In the genomic region with DNA sequence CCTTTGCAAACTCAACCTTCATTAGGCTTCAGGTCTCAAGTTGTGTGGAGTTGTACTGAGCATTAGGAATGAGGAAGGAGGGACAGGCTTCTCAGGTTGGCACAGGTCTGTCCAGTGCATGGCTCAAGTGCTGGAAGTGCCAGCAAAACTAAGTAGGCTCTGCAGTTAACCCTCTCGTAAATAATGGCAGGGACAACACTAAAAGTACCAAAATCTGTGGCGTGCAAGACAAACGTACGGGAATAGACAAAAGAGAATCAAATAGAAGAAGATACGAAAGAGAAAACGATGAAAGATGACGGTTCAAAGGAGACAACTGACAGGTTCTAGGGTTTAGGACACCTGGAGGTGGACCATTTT, we compare ENCODE assay signal across 8 cellular contexts. TPM values are rescaled to one million over a fixed set of nuclear protein-coding genes. Genes with fewer than 3 reads are reported as not detected.
DNase-seq lines count a peak whose midpoint lies in the region; ATAC-seq and TF ChIP-seq lines count a peak whose summit lies in the region.

No MANE protein-coding gene starts in this region.

- DNase-seq in astrocyte of the spinal cord (ENCODE audit: low read depth, low spot score) = peak; percentile 14
- DNase-seq in kidney epithelial cell (ENCODE audit: low read depth) = no peak
- DNase-seq in substantia nigra (lab: John Stamatoyannopoulos, UW) = no peak
- no peak for DNase-seq in ecto neural progenitor cell (ENCODE audit: low spot score)
- no peak for DNase-seq in iPS-NIHi11 (ENCODE audit: low spot score)
- no peak for DNase-seq in cerebellar nuclear complex (lab: John Stamatoyannopoulos, UW)

- no peaks in the 10 kb centered on the region for H3K27me3 ChIP-seq in kidney epithelial cell (ENCODE audit: control insufficient read depth, insufficient read depth, low read length)

- no peak for TF ChIP-seq CTCF in astrocyte of the spinal cord (IDR thresholded peaks at IDR 0.05; ENCODE audit: low read depth, low read length)
- TF ChIP-seq CTCF in kidney epithelial cell (IDR thresholded peaks at IDR 0.05; ENCODE audit: insufficient read depth, low read length, poor library complexity, severe bottlenecking) = no peak

- H3K4me3 ChIP-seq in astrocyte of the spinal cord (ENCODE audit: low read depth, low read length) (peak overlapping the region; percentile 98), kidney epithelial cell (ENCODE audit: low read depth, low read length) (peak overlapping the region; percentile 63)

- in situ Hi-C loops in astrocyte of the spinal cord (cut with HindIII; ENCODE audit: low sequenced_read_pairs) = no loop called here

- no peaks in the 10 kb centered on the region for H3K36me3 ChIP-seq in kidney epithelial cell (ENCODE audit: control insufficient read depth, insufficient read depth, low read length)

- peak overlapping the region; percentile 94 for H3K27ac ChIP-seq in substantia nigra (ENCODE audit: low read depth, low read length, poor library complexity, severe bottlenecking)

- ATAC-seq in GM18498 (IDR thresholded peaks at IDR 0.05; ENCODE audit: unreplicated experiment) (peak; percentile 4), HG03442 (IDR thresholded peaks at IDR 0.05; ENCODE audit: unreplicated experiment) (peak; percentile 2)

RNA-seq across cellular contexts. Expression of gene TRAPPC6B, which starts 0.6 kb away (rescaled TPM):
- 27.9 and 29.5 TPM in 2 replicates for total RNA-seq in kidney epithelial cell

RNA-seq across cellular contexts. Expression of gene PNN, which starts 5.5 kb away (rescaled TPM):
- total RNA-seq in kidney epithelial cell = 22.6 and 33.5 TPM in 2 replicates

RNA-seq across cellular contexts. Expression of gene GEMIN2, which starts 55.4 kb away (rescaled TPM):
- 19.7 and 20.3 TPM in 2 replicates for total RNA-seq in kidney epithelial cell
